In genomic region chr20:30579824-30580438, GRCh38 we compare ENCODE assay signal across 8 cellular contexts.
DNase-seq lines count a peak whose midpoint lies in the region; ATAC-seq and TF ChIP-seq lines count a peak whose summit lies in the region.
"Not testable (repeated sequence)": the region's sequence is repeated elsewhere in the genome, so short reads cannot be mapped to it uniquely, and the experiment has no call there.

No MANE protein-coding gene starts in this region.

- H3K56ac ChIP-seq in IMR-90 (ENCODE audit: extremely low read depth, insufficient read depth, low read length) = not testable (repeated sequence)

- not testable (repeated sequence) for H2BK120ac ChIP-seq in IMR-90 (ENCODE audit: low read depth, low read length)

- H3K4me1 ChIP-seq in IMR-90 (ENCODE audit: control insufficient read depth, insufficient read depth, low read length); NT2/D1 (ENCODE audit: insufficient read depth, insufficient read length); neuron (ENCODE audit: insufficient read depth, low read length); suprapubic skin: not testable (repeated sequence)

- not testable (repeated sequence) for H2AFZ ChIP-seq in IMR-90 (replicated peaks; ENCODE audit: low read length, poor library complexity); neuron (ENCODE audit: low read depth, low read length)

- not testable (repeated sequence) for H4K20me1 ChIP-seq in IMR-90 (ENCODE audit: insufficient read depth, low read length)

- dilution Hi-C loops in IMR-90 (cut with HindIII; ENCODE audit: low sequenced_read_pairs, unreplicated experiment) = not testable (repeated sequence)

- not testable (repeated sequence) for TF ChIP-seq CTCF in IMR-90 (conservative IDR thresholded peaks at IDR 0.05; ENCODE audit: low read depth, low read length); astrocyte of the cerebellum (IDR thresholded peaks at IDR 0.05; ENCODE audit: low read depth, low read length, missing control alignments); suprapubic skin (IDR thresholded peaks at IDR 0.05)

- not testable (repeated sequence) for TF ChIP-seq RAD21 in IMR-90 (IDR thresholded peaks at IDR 0.05; ENCODE audit: low read length)

- ATAC-seq in IMR-90 (ENCODE audit: low read depth) = peak; percentile 96

- not testable (repeated sequence) for H3K27me3 ChIP-seq in IMR-90 (ENCODE audit: control insufficient read depth, insufficient read depth, low read length); NT2/D1 (ENCODE audit: insufficient read depth, insufficient read length); neuron (ENCODE audit: insufficient read depth, low read length); suprapubic skin

- not testable (repeated sequence) for H3K4ac ChIP-seq in IMR-90 (ENCODE audit: low read depth, low read length)

- in situ Hi-C loops in Caki2 (cut with HindIII; ENCODE audit: low pct_unique_long_range_greater_than_20kb, low sequenced_read_pairs); IMR-90 (cut with MboI; ENCODE audit: low sequenced_read_pairs); astrocyte of the cerebellum (cut with HindIII; ENCODE audit: low sequenced_read_pairs): not testable (repeated sequence)

- H3K4me3 ChIP-seq in IMR-90 (ENCODE audit: insufficient read depth, low read depth, low read length) = peak overlapping the region; percentile 39; the same call in 1 of the 2 replicates
- peak overlapping the region; percentile 43 for H3K4me3 ChIP-seq in NT2/D1 (ENCODE audit: insufficient read length, low read depth)
- peak overlapping the region; percentile 25 for H3K4me3 ChIP-seq in astrocyte of the cerebellum (ENCODE audit: low read depth, low read length)
- H3K4me3 ChIP-seq in neuron (ENCODE audit: low read length) = peak overlapping the region; percentile 37
- peak overlapping the region; percentile 51 for H3K4me3 ChIP-seq in suprapubic skin

- intact Hi-C loops in IMR-90 (cut with micrococcal nuclease) = not testable (repeated sequence)

- H3K14ac ChIP-seq in IMR-90 (replicated peaks; ENCODE audit: low read depth, low read length) = not testable (repeated sequence)

- peak overlapping the region; percentile 14; the same call in 1 of the 2 replicates for H3K4me2 ChIP-seq in IMR-90 (ENCODE audit: low read depth, low read length)

- 0 out of 4 replicates have a peak overlapping the region, but pooled peaks of 1 of the 2 experiments have one; percentile 49 for H4K8ac ChIP-seq in IMR-90 (ENCODE audit: low read depth in 2 of 2, low read length in 2 of 2)

- H2AK5ac ChIP-seq in IMR-90 (ENCODE audit: low read depth, low read length) = not testable (repeated sequence)

- WGBS in IMR-90 (ENCODE audit: extremely low coverage in 2 of 2, insufficient read length in 1 of 2), 2 experiments = 6% methylated on average over 7 of the region's 27 CpGs; no CpG with 5 or more reads in 1 of the 2 experiments
- 23% methylated on average over 26 of the region's 27 CpGs for WGBS in suprapubic skin

- not testable (repeated sequence) for TF ChIP-seq POLR2A in IMR-90 (IDR thresholded peaks at IDR 0.05; ENCODE audit: low read depth, low read length); suprapubic skin (IDR thresholded peaks at IDR 0.05)

- not testable (repeated sequence) for H3K27ac ChIP-seq in IMR-90 (ENCODE audit: insufficient read depth, low read length)
- peak overlapping the region; percentile 41 for H3K27ac ChIP-seq in suprapubic skin

- H2AK9ac ChIP-seq in IMR-90 (replicated peaks; ENCODE audit: low read depth, low read length, poor library complexity) = not testable (repeated sequence)

- BruUV-seq in IMR-90 (replicated peaks; lab: Mats Ljungman, UMichigan) = not testable (repeated sequence)

- not testable (repeated sequence) for H3K23ac ChIP-seq in IMR-90 (ENCODE audit: low read depth, low read length)

- not testable (repeated sequence) for H2BK15ac ChIP-seq in IMR-90 (ENCODE audit: low read depth, low read length)

- not testable (repeated sequence) for H2BK20ac ChIP-seq in IMR-90 (ENCODE audit: low read depth, low read length)

- peak overlapping the region; percentile 63; the same call in 1 of the 2 replicates for H4K5ac ChIP-seq in IMR-90 (ENCODE audit: low read depth, low read length)

- peak; percentile 94 for DNase-seq in Caki2 (ENCODE audit: low read depth)
- peak; percentile 9 for DNase-seq in IMR-90
- DNase-seq in NT2/D1 (ENCODE audit: low read depth, low spot score) = peak; percentile 49
- DNase-seq in astrocyte of the cerebellum (ENCODE audit: low read depth) = peak; percentile 3
- peak; percentile 61 for DNase-seq in fibroblast of gingiva (ENCODE audit: low read depth)
- peak; percentile 49 for DNase-seq in iris pigment epithelial cell (ENCODE audit: low read depth)
- not testable (repeated sequence) for DNase-seq in suprapubic skin (ENCODE audit: low spot score in 2 of 2)

- H3K9me1 ChIP-seq in IMR-90 (ENCODE audit: insufficient read depth, low read length) = not testable (repeated sequence)

- H3K79me1 ChIP-seq in IMR-90 (ENCODE audit: low read depth in 1 of 2, low read length in 2 of 2) = not testable (repeated sequence)

- not testable (repeated sequence) for H4K91ac ChIP-seq in IMR-90 (ENCODE audit: insufficient read depth, low read depth, low read length)

- H3K9ac ChIP-seq in IMR-90 (ENCODE audit: low read depth, low read length) = 0 out of 2 replicates have a peak overlapping the region, but pooled peaks have one; percentile 44
- not testable (repeated sequence) for H3K9ac ChIP-seq in NT2/D1 (ENCODE audit: insufficient read length, low read depth)

- H3K18ac ChIP-seq in IMR-90 (ENCODE audit: low read depth, low read length) = not testable (repeated sequence)

- not testable (repeated sequence) for H3K36me3 ChIP-seq in IMR-90 (ENCODE audit: control insufficient read depth, insufficient read depth, low read length); NT2/D1 (ENCODE audit: insufficient read depth, insufficient read length, low read length); neuron (ENCODE audit: insufficient read depth, low read length); suprapubic skin

- CTCF ChIA-PET in IMR-90 (lab: Yijun Ruan, JAX) = not testable (repeated sequence)

- not testable (repeated sequence) for TF ChIP-seq EP300 in suprapubic skin (IDR thresholded peaks at IDR 0.05)

- POLR2A ChIA-PET in IMR-90 (lab: Charles Lee; ENCODE audit: unreplicated experiment) = not testable (repeated sequence)

- H3K9me3 ChIP-seq in IMR-90 (ENCODE audit: control insufficient read depth, insufficient read depth, low read length); NT2/D1 (ENCODE audit: insufficient read depth, low read length); neuron (ENCODE audit: low read length); suprapubic skin: not testable (repeated sequence)

- H2BK5ac ChIP-seq in IMR-90 (ENCODE audit: low read depth, low read length, poor library complexity, severe bottlenecking) = not testable (repeated sequence)
